Comparison of ENCODE assay signal across 12 cellular contexts in genomic region chr6:37807656-37808055, GRCh38. TPM values are rescaled to one million over a fixed set of nuclear protein-coding genes. Genes with fewer than 3 reads are reported as not detected.
DNase-seq lines count a peak whose midpoint lies in the region; ATAC-seq and TF ChIP-seq lines count a peak whose summit lies in the region.
"Had no signal": no experiment of that assay in that cellular context is flagged by ENCODE, and none has a peak within 500 bp of the region (broad histone marks: within the 10 kb centered on the region; RNA-seq: fewer than 3 reads in every experiment).

No MANE protein-coding gene starts in this region.

- intact Hi-C loops in Panc1 (cut with micrococcal nuclease; ENCODE audit: unreplicated experiment) = no loop called here

- DNase-seq in NCI-H146 (lab: John Stamatoyannopoulos, UW) = peak; percentile 14
- DNase-seq in NCI-H146 treated with DMSO at 0.1 percent for 48 hours (lab: John Stamatoyannopoulos, UW; ENCODE audit: unreplicated experiment) = no peak
- no peak for DNase-seq in Panc1 (ENCODE audit: low read depth, low spot score)
- peak; percentile 86 for DNase-seq in glomerular visceral epithelial cell (ENCODE audit: extremely low spot score)
- peak; percentile 59 for DNase-seq in superior temporal gyrus (ENCODE audit: extremely low spot score)
- DNase-seq in NOMO-1 treated with dmso at 0.1 percent for 144 hours (lab: John Stamatoyannopoulos, UW; ENCODE audit: unreplicated experiment) = no peak
- DNase-seq: effector CD8-positive, alpha-beta T cell; NCI-H2081 had no signal

- H3K4me3 ChIP-seq in Panc1 (ENCODE audit: low read depth in 2 of 2, low read length in 2 of 2) = no peak overlapping the region
- H3K4me3 ChIP-seq: lung, thoracic aorta had no signal

- H3K27me3 ChIP-seq in Panc1 (ENCODE audit: control insufficient read depth, insufficient read depth, low read length) = no peaks in the 10 kb centered on the region; the same call in 1 of the 2 replicates

- peaks cover 3% of the 10 kb centered on the region; the same call in 1 of the 2 replicates for H3K4me1 ChIP-seq in Panc1 (ENCODE audit: control insufficient read depth, insufficient read depth, low read length)

- no TSS peak for BruUV-seq in Panc1 (replicated peaks; lab: Mats Ljungman, UMichigan)

- in situ Hi-C loops in Panc1 (cut with HindIII; ENCODE audit: low pct_unique_long_range_greater_than_20kb, low sequenced_read_pairs) = no loop called here

- TF ChIP-seq CTCF in Panc1 (IDR thresholded peaks at IDR 0.05) = no peak

- POLR2A ChIA-PET in Panc1 (lab: Charles Lee) = no interaction called here

- CTCF ChIA-PET in Panc1 (lab: Charles Lee) = no interaction called here

- ATAC-seq in Panc1 = peak; percentile 71
- ATAC-seq in GM21423 (IDR thresholded peaks at IDR 0.05; ENCODE audit: unreplicated experiment) = no peak
- ATAC-seq in HG02938 (IDR thresholded peaks at IDR 0.05; ENCODE audit: unreplicated experiment) = no peak

- H3K9me3 ChIP-seq in Panc1 (ENCODE audit: control insufficient read depth, insufficient read depth, low read depth, low read length) = no peaks in the 10 kb centered on the region
- H3K9me3 ChIP-seq: thoracic aorta had no signal

- H3K36me3 ChIP-seq in Panc1 (ENCODE audit: control insufficient read depth, insufficient read depth, low read length) = no peaks in the 10 kb centered on the region
- H3K36me3 ChIP-seq: thoracic aorta had no signal

- H3K27ac ChIP-seq in Panc1 (ENCODE audit: low read length) = no peak overlapping the region
- H3K27ac ChIP-seq: thoracic aorta had no signal

RNA-seq across cellular contexts. Expression of gene ZFAND3, which starts 11.9 kb away (rescaled TPM):
- total RNA-seq in Panc1 (2021; ENCODE audit: unreplicated experiment) = 95.9 TPM
- polyA plus RNA-seq in Panc1 (2012; ENCODE audit: insufficient read length) = 86.1 TPM

Comparison
In these comparisons a context has a peak if more than half of its experiments do, and no peak if none do; other contexts are left out.
1. DNase-seq: peak in NCI-H146 (single experiment), glomerular visceral epithelial cell (single experiment) and superior temporal gyrus (single experiment); none in NCI-H146 treated with DMSO at 0.1 percent for 48 hours (single experiment), Panc1 (single experiment) and NOMO-1 treated with dmso at 0.1 percent for 144 hours (single experiment).